In the genomic region with DNA sequence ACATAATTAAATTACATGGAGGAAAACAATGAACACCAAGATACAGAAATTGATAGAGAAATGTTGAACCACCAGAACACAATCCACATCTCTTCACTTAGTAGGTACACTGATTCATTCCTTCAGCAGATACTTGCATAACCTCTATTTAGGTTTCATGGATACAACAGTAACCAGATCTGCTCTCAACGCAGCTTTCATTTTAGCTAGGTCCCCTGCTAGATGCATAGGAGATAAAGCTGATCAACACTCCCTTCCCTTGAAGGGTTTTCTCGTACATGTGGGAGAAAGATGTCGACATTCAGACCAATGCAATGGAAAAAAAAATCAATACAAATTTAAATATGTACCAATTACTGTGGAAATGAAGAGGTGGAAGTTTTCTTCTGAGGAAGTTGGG, we compare ENCODE assay signal across 12 cellular contexts. TPM values are rescaled to one million over a fixed set of nuclear protein-coding genes. Genes with fewer than 3 reads are reported as not detected.
A peak's percentile ranks its signal among the peaks of the same experiment; 100 is the strongest.
DNase-seq lines count a peak whose midpoint lies in the region; ATAC-seq, FAIRE-seq and TF ChIP-seq lines count a peak whose summit lies in the region.
"Had no signal": no experiment of that assay in that cellular context is flagged by ENCODE, and none has a peak within 500 bp of the region (broad histone marks: within the 10 kb centered on the region; RNA-seq: fewer than 3 reads in every experiment).

No MANE protein-coding gene starts in this region.

- peak overlapping the region; percentile 66; the same call in 1 of the 2 replicates for H3K27ac Mint-ChIP-seq in WTC11
- peak overlapping the region; percentile 9 to 32 (median 27) for H3K27ac Mint-ChIP-seq in nephron
- H3K27ac Mint-ChIP-seq: CD4-positive, alpha-beta memory T cell had no signal

- TF ChIP-seq POLR2A in HCT116 (IDR thresholded peaks at IDR 0.05; ENCODE audit: borderline replicate concordance, extremely low read depth, insufficient read depth, insufficient read length): no peak

- RAD21 ChIA-PET in HCT116 (lab: Charles Lee; ENCODE audit: low non-redundant PET in 1 of 2, low total read pairs in 2 of 2, uncharacterized antibody in 2 of 2, unreplicated experiment in 2 of 2): no interaction called here

- H3K4me1 Mint-ChIP-seq in WTC11 (peaks cover 21% of the 10 kb centered on the region), nephron (peaks cover 4% of the 10 kb centered on the region)
- H3K4me1 Mint-ChIP-seq: CD4-positive, alpha-beta memory T cell had no signal

- H3K9me2 ChIP-seq in HCT116 (ENCODE audit: insufficient read depth): no peaks in the 10 kb centered on the region

- H3K4me3 ChIP-seq in HCT116 (replicated peaks in 1 of 2; ENCODE audit: low read depth in 1 of 2, low read length in 2 of 2): no peak overlapping the region

- TF ChIP-seq CTCF in 22Rv1 (IDR thresholded peaks at IDR 0.05) (no peak), HCT116 (IDR thresholded peaks at IDR 0.05 in 2 of 3, conservative IDR thresholded peaks at IDR 0.05 in 1 of 3; ENCODE audit: borderline replicate concordance in 1 of 3, insufficient read depth in 1 of 3, low read depth in 2 of 3, low read length in 2 of 3) (no peak), WTC11 (IDR thresholded peaks at IDR 0.05) (no peak), nephron (IDR thresholded peaks at IDR 0.05; ENCODE audit: unreplicated experiment in 3 of 3) (no peak), D721Med (IDR thresholded peaks at IDR 0.05; ENCODE audit: insufficient read depth, missing control alignments) (no peak)

- peak overlapping the region; percentile 68 for H3K4me2 ChIP-seq in HCT116 (ENCODE audit: low read length)

- no peak for FAIRE-seq in D721Med (lab: Jason Lieb, UNC)
- FAIRE-seq: GM19239 had no signal

- H3K4me3 Mint-ChIP-seq in WTC11 (no peak overlapping the region), nephron (no peak overlapping the region)
- H3K4me3 Mint-ChIP-seq: CD4-positive, alpha-beta memory T cell had no signal

- H3K4me1 ChIP-seq in HCT116 (ENCODE audit: control insufficient read depth in 1 of 2, insufficient read depth in 2 of 2, low read length in 2 of 2): peaks cover 24 to 51% of the 10 kb centered on the region in 2 experiments

- CTCF ChIA-PET in HCT116 (lab: Charles Lee) (interaction anchor here (1.7 kb wide), 1 partner anchor 840 kb away, joined by 3 read pairs; no protein-coding TSS in a partner anchor), WTC11 (lab: Charles Lee) (interaction anchor here (0.6 to 1.8 kb wide), 3 partner anchors 32 to 306 kb away, joined by 3 to 7 read pairs (median 4); no protein-coding TSS in a partner anchor)

- H2AFZ ChIP-seq in HCT116 (ENCODE audit: low read depth, low read length, poor library complexity, severe bottlenecking): peak overlapping the region; percentile 23

- BruUV-seq in HCT116 (replicated peaks; lab: Mats Ljungman, UMichigan): no TSS peak

- H3K9me3 ChIP-seq in HCT116 (ENCODE audit: control insufficient read depth in 1 of 2, insufficient read depth in 1 of 2, low read depth in 1 of 2, low read length in 2 of 2): no peaks in the 10 kb centered on the region; a peak in 1 of 4 replicates
- H3K9me3 ChIP-seq: BE2C had no signal

- no peaks in the 10 kb centered on the region for H4K20me1 ChIP-seq in HCT116 (ENCODE audit: insufficient read depth)

- H3K79me2 ChIP-seq in HCT116 (ENCODE audit: insufficient read depth, low read length): no peaks in the 10 kb centered on the region

- DNase-seq in HCT116 (ENCODE audit: low read depth, low spot score) (no peak), WTC11 (ENCODE audit: low spot score) (no peak), NCI-H2107 treated with DMSO at 0.1 percent for 48 hours (lab: John Stamatoyannopoulos, UW; ENCODE audit: unreplicated experiment) (no peak), D721Med (ENCODE audit: insufficient read length, low spot score) (no peak), putamen (ENCODE audit: low spot score) (no peak)
- DNase-seq: CD4-positive, alpha-beta memory T cell; GF-D8 had no signal

- intact Hi-C loops in HCT116 (cut with micrococcal nuclease): loop anchor here (10.0 kb wide), 1 partner anchor 347 kb away; no protein-coding TSS in a partner anchor

- no peaks in the 10 kb centered on the region for H3K27me3 ChIP-seq in HCT116 (ENCODE audit: insufficient read depth, low read length)
- H3K27me3 ChIP-seq: BE2C had no signal

- H3K9ac ChIP-seq in HCT116 (ENCODE audit: low read length): no peak overlapping the region

- no peaks in the 10 kb centered on the region for H3K9me3 Mint-ChIP-seq in WTC11
- no peaks in the 10 kb centered on the region for H3K9me3 Mint-ChIP-seq in nephron

- H3K36me3 ChIP-seq in HCT116 (ENCODE audit: control insufficient read depth in 1 of 2, insufficient read depth in 2 of 2, low read length in 2 of 2): no peaks in the 10 kb centered on the region

- H3K27me3 Mint-ChIP-seq in WTC11 (ENCODE audit: low read depth) (no peaks in the 10 kb centered on the region), nephron (ENCODE audit: low read depth) (no peaks in the 10 kb centered on the region)
- H3K27me3 Mint-ChIP-seq: CD4-positive, alpha-beta memory T cell had no signal

- H3K27ac ChIP-seq in 22Rv1: peak overlapping the region; percentile 60
- peak overlapping the region; percentile 57; the same call in 1 of the 2 replicates for H3K27ac ChIP-seq in HCT116 (ENCODE audit: low read depth, low read length)
- H3K27ac ChIP-seq: C4-2B had no signal

- H3K36me3 Mint-ChIP-seq in WTC11 (no peaks in the 10 kb centered on the region), nephron (ENCODE audit: low read depth) (peaks cover 5% of the 10 kb centered on the region)
- H3K36me3 Mint-ChIP-seq: CD4-positive, alpha-beta memory T cell had no signal

- POLR2A ChIA-PET in HCT116 (lab: Charles Lee) (no interaction called here), WTC11 (lab: Charles Lee) (no interaction called here)

- peak; percentile 4; the same call in 1 of the 2 replicates for ATAC-seq in HCT116
- no peak for ATAC-seq in WTC11

- no peak for TF ChIP-seq RAD21 in HCT116 (IDR thresholded peaks at IDR 0.05; ENCODE audit: low read depth)

TF ChIP-seq in HCT116, 20 proteins besides CTCF, POLR2A, EP300 and RAD21 (continues in another document):
- no peak for TF ChIP-seq POLR2AphosphoS5 (IDR thresholded peaks at IDR 0.05; ENCODE audit: low read depth, low read length)
- no peak for TF ChIP-seq TCF7L2 (IDR thresholded peaks at IDR 0.05; ENCODE audit: borderline replicate concordance, extremely low read depth, insufficient read depth, insufficient read length)
- TF ChIP-seq ZNF274 (IDR thresholded peaks at IDR 0.05; ENCODE audit: low read depth, low read length): no peak
- TF ChIP-seq ELF1 (IDR thresholded peaks at IDR 0.05; ENCODE audit: borderline replicate concordance, low read depth): no peak
- no peak for TF ChIP-seq EGR1 (IDR thresholded peaks at IDR 0.05; ENCODE audit: low read depth)
- TF ChIP-seq SP1 (IDR thresholded peaks at IDR 0.05; ENCODE audit: low read depth): no peak
- TF ChIP-seq FOSL1 (IDR thresholded peaks at IDR 0.05; ENCODE audit: low read depth): no peak
- no peak for TF ChIP-seq SRF (IDR thresholded peaks at IDR 0.05; ENCODE audit: low read depth)
- TF ChIP-seq, protein P1, sequence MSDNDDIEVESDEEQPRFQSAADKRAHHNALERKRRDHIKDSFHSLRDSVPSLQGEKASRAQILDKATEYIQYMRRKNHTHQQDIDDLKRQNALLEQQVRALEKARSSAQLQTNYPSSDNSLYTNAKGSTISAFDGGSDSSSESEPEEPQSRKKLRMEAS (IDR thresholded peaks at IDR 0.05): no peak
- no peak for TF ChIP-seq YY1 (IDR thresholded peaks at IDR 0.05; ENCODE audit: extremely low read depth, insufficient replicate concordance, low read depth, low read length)
- no peak for TF ChIP-seq JUND (IDR thresholded peaks at IDR 0.05)
- TF ChIP-seq CBX3 (IDR thresholded peaks at IDR 0.05; ENCODE audit: low read depth): no peak
- no peak for TF ChIP-seq EZH2 (IDR thresholded peaks at IDR 0.05)

TF ChIP-seq in WTC11, 78 proteins besides CTCF, POLR2A, EP300 and RAD21 (continues in another document):
- TF ChIP-seq NFYB (CRISPR knock-in tag; conservative IDR thresholded peaks at IDR 0.05; ENCODE audit: low read depth) (no peak), CREB1 (CRISPR knock-in tag; IDR thresholded peaks at IDR 0.05) (no peak), MYBL2 (CRISPR knock-in tag; IDR thresholded peaks at IDR 0.05) (no peak), GABPB1 (CRISPR knock-in tag; IDR thresholded peaks at IDR 0.05) (no peak), FOXK1 (CRISPR knock-in tag; IDR thresholded peaks at IDR 0.05) (no peak)
- TF ChIP-seq, protein P2, sequence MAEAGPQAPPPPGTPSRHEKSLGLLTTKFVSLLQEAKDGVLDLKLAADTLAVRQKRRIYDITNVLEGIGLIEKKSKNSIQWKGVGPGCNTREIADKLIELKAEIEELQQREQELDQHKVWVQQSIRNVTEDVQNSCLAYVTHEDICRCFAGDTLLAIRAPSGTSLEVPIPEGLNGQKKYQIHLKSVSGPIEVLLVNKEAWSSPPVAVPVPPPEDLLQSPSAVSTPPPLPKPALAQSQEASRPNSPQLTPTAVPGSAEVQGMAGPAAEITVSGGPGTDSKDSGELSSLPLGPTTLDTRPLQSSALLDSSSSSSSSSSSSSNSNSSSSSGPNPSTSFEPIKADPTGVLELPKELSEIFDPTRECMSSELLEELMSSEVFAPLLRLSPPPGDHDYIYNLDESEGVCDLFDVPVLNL (CRISPR knock-in tag; IDR thresholded peaks at IDR 0.05; ENCODE audit: borderline replicate concordance, low read depth): no peak
- TF ChIP-seq, protein P3, sequence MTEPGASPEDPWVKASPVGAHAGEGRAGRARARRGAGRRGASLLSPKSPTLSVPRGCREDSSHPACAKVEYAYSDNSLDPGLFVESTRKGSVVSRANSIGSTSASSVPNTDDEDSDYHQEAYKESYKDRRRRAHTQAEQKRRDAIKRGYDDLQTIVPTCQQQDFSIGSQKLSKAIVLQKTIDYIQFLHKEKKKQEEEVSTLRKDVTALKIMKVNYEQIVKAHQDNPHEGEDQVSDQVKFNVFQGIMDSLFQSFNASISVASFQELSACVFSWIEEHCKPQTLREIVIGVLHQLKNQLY (CRISPR knock-in tag; IDR thresholded peaks at IDR 0.05): no peak

RNA-seq across cellular contexts. Expression of a gene that starts 37.3 kb away (rescaled TPM):
- total RNA-seq in HCT116 (2021; ENCODE audit: unreplicated experiment): not detected
- polyA plus RNA-seq in HCT116 (2012): not detected in 2 replicates
- total RNA-seq in WTC11 (2021): 0.25 to 1.0 TPM (median 0.30 TPM) in 3 replicates
- total RNA-seq: CD4-positive, alpha-beta memory T cell had no signal
- polyA plus RNA-seq: CD4-positive, alpha-beta memory T cell had no signal
